1 cellular context compared by ENCODE assay signal in the genomic region with DNA sequence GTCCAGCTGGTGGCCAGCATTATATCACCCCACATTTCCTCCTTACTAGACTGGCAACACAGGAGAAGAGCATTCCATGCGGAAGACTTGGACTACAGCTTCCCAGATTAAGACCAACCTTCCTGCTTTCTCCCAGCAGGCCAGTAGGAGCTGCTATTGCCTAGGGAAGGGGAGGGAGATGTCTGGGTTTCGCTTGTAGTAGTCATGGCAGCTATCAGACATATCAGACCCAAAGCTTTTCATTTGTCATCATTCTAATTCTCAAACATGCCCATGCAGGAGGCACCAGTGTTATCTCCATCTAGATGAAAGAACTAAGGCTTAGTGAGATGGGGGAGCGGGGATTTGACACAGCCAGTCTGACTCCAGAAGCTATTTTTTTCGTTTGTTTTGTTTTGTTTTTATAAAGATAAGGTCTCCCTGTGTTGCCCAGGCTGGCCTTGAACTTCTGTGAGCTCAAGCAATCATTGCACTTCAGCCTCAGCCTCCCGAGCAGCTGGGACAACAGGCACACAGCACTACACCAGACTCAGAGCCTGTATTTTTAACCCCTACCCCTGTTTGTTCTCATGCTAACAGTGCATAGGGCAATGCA.
TF ChIP-seq lines count a peak whose summit lies in the region.

No MANE protein-coding gene starts in this region.

TF ChIP-seq in HepG2, 621 proteins besides CTCF, POLR2A, EP300 and RAD21 (continues in another document):
- TF ChIP-seq, protein P1, sequence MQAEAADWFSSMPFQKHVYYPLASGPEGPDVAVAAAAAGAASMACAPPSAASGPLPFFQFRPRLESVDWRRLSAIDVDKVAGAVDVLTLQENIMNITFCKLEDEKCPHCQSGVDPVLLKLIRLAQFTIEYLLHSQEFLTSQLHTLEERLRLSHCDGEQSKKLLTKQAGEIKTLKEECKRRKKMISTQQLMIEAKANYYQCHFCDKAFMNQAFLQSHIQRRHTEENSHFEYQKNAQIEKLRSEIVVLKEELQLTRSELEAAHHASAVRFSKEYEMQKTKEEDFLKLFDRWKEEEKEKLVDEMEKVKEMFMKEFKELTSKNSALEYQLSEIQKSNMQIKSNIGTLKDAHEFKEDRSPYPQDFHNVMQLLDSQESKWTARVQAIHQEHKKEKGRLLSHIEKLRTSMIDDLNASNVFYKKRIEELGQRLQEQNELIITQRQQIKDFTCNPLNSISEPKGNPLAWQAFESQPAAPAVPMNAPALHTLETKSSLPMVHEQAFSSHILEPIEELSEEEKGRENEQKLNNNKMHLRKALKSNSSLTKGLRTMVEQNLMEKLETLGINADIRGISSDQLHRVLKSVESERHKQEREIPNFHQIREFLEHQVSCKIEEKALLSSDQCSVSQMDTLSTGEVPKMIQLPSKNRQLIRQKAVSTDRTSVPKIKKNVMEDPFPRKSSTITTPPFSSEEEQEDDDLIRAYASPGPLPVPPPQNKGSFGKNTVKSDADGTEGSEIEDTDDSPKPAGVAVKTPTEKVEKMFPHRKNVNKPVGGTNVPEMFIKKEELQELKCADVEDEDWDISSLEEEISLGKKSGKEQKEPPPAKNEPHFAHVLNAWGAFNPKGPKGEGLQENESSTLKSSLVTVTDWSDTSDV (CRISPR knock-in tag; IDR thresholded peaks at IDR 0.05) = no peak
- no peak for TF ChIP-seq POLR2G (IDR thresholded peaks at IDR 0.05; ENCODE audit: low read depth, low read length)
- TF ChIP-seq SNRNP70 (IDR thresholded peaks at IDR 0.05; ENCODE audit: low read depth, low read length) = no peak
- no peak for TF ChIP-seq THYN1 (CRISPR knock-in tag; IDR thresholded peaks at IDR 0.05; ENCODE audit: borderline replicate concordance, low read depth)
- TF ChIP-seq ATF7 (IDR thresholded peaks at IDR 0.05) = no peak
- no peak; the same call in 1 of the 2 replicates for TF ChIP-seq ATF7 (CRISPR knock-in tag; IDR thresholded peaks at IDR 0.05)
- TF ChIP-seq, protein P2, sequence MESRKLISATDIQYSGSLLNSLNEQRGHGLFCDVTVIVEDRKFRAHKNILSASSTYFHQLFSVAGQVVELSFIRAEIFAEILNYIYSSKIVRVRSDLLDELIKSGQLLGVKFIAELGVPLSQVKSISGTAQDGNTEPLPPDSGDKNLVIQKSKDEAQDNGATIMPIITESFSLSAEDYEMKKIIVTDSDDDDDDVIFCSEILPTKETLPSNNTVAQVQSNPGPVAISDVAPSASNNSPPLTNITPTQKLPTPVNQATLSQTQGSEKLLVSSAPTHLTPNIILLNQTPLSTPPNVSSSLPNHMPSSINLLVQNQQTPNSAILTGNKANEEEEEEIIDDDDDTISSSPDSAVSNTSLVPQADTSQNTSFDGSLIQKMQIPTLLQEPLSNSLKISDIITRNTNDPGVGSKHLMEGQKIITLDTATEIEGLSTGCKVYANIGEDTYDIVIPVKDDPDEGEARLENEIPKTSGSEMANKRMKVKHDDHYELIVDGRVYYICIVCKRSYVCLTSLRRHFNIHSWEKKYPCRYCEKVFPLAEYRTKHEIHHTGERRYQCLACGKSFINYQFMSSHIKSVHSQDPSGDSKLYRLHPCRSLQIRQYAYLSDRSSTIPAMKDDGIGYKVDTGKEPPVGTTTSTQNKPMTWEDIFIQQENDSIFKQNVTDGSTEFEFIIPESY (CRISPR knock-in tag; IDR thresholded peaks at IDR 0.05) = peak; percentile 70
- no peak for TF ChIP-seq ZBTB42 (CRISPR knock-in tag; IDR thresholded peaks at IDR 0.05)
- TF ChIP-seq, protein P3, sequence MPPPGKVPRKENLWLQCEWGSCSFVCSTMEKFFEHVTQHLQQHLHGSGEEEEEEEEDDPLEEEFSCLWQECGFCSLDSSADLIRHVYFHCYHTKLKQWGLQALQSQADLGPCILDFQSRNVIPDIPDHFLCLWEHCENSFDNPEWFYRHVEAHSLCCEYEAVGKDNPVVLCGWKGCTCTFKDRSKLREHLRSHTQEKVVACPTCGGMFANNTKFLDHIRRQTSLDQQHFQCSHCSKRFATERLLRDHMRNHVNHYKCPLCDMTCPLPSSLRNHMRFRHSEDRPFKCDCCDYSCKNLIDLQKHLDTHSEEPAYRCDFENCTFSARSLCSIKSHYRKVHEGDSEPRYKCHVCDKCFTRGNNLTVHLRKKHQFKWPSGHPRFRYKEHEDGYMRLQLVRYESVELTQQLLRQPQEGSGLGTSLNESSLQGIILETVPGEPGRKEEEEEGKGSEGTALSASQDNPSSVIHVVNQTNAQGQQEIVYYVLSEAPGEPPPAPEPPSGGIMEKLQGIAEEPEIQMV (CRISPR knock-in tag; IDR thresholded peaks at IDR 0.05; ENCODE audit: low read depth) = 0 out of 2 replicates have a peak, but pooled peaks have one; percentile 24
- TF ChIP-seq YEATS2 (CRISPR knock-in tag; IDR thresholded peaks at IDR 0.05; ENCODE audit: borderline replicate concordance) = no peak
- TF ChIP-seq PHB2 (IDR thresholded peaks at IDR 0.05; ENCODE audit: partially characterized antibody) = no peak
- TF ChIP-seq CREB1 (IDR thresholded peaks at IDR 0.05) = no peak
- TF ChIP-seq CREB1 (CRISPR knock-in tag; IDR thresholded peaks at IDR 0.05) = peak; percentile 62; the same call in 1 of the 2 replicates
- no peak for TF ChIP-seq TCF7L2 (IDR thresholded peaks at IDR 0.05; ENCODE audit: low read depth, low read length)
- TF ChIP-seq ZNF354B (CRISPR knock-in tag; IDR thresholded peaks at IDR 0.05) = no peak
- TF ChIP-seq ZNF768 (CRISPR knock-in tag; IDR thresholded peaks at IDR 0.05) = 0 out of 2 replicates have a peak, but pooled peaks have one; percentile 20
- TF ChIP-seq MED1 (CRISPR knock-in tag; IDR thresholded peaks at IDR 0.05) = peak; percentile 72
- TF ChIP-seq ARID3A (IDR thresholded peaks at IDR 0.05; ENCODE audit: low read depth, low read length) = peak; percentile 100
- TF ChIP-seq U2AF2 (IDR thresholded peaks at IDR 0.05; ENCODE audit: low read depth, low read length) = no peak
- peak; percentile 75 for TF ChIP-seq HDAC1 (CRISPR knock-in tag; IDR thresholded peaks at IDR 0.05)
- TF ChIP-seq KDM1A (CRISPR knock-in tag; IDR thresholded peaks at IDR 0.05) = peak; percentile 15; the same call in 1 of the 2 replicates
- TF ChIP-seq ZNF672 (CRISPR knock-in tag; IDR thresholded peaks at IDR 0.05) = no peak
- TF ChIP-seq FOXJ3 (CRISPR knock-in tag; IDR thresholded peaks at IDR 0.05; ENCODE audit: borderline replicate concordance) = peak; percentile 86
- TF ChIP-seq ZNF121 (CRISPR knock-in tag; IDR thresholded peaks at IDR 0.05) = 0 out of 2 replicates have a peak, but pooled peaks have one; percentile 5
- TF ChIP-seq, protein P4, sequence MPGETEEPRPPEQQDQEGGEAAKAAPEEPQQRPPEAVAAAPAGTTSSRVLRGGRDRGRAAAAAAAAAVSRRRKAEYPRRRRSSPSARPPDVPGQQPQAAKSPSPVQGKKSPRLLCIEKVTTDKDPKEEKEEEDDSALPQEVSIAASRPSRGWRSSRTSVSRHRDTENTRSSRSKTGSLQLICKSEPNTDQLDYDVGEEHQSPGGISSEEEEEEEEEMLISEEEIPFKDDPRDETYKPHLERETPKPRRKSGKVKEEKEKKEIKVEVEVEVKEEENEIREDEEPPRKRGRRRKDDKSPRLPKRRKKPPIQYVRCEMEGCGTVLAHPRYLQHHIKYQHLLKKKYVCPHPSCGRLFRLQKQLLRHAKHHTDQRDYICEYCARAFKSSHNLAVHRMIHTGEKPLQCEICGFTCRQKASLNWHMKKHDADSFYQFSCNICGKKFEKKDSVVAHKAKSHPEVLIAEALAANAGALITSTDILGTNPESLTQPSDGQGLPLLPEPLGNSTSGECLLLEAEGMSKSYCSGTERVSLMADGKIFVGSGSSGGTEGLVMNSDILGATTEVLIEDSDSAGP (CRISPR knock-in tag; IDR thresholded peaks at IDR 0.05; ENCODE audit: borderline replicate concordance) = peak; percentile 32; the same call in 1 of the 2 replicates
- TF ChIP-seq XRCC5 (optimal IDR thresholded peaks at IDR 0.05; ENCODE audit: low read length) = peak; percentile 39
- peak; percentile 82 for TF ChIP-seq MEF2D (CRISPR knock-in tag; IDR thresholded peaks at IDR 0.05)
- peak; percentile 61 for TF ChIP-seq TEAD3 (CRISPR knock-in tag; optimal IDR thresholded peaks at IDR 0.05; ENCODE audit: borderline replicate concordance)
- TF ChIP-seq RBM22 (optimal IDR thresholded peaks at IDR 0.05; ENCODE audit: low read length) = peak; percentile 45
- no peak for TF ChIP-seq CBFB (CRISPR knock-in tag; IDR thresholded peaks at IDR 0.05)
- peak; percentile 64; the same call in 1 of the 2 replicates for TF ChIP-seq TGIF2 (CRISPR knock-in tag; IDR thresholded peaks at IDR 0.05)
- TF ChIP-seq ZNF281 (CRISPR knock-in tag; IDR thresholded peaks at IDR 0.05; ENCODE audit: borderline replicate concordance) = peak; percentile 53; the same call in 1 of the 2 replicates
- TF ChIP-seq, protein P5, sequence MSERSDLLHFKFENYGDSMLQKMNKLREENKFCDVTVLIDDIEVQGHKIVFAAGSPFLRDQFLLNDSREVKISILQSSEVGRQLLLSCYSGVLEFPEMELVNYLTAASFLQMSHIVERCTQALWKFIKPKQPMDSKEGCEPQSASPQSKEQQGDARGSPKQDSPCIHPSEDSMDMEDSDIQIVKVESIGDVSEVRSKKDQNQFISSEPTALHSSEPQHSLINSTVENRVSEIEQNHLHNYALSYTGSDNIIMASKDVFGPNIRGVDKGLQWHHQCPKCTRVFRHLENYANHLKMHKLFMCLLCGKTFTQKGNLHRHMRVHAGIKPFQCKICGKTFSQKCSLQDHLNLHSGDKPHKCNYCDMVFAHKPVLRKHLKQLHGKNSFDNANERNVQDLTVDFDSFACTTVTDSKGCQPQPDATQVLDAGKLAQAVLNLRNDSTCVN (CRISPR knock-in tag; IDR thresholded peaks at IDR 0.05; ENCODE audit: borderline replicate concordance) = 0 out of 2 replicates have a peak, but pooled peaks have one; percentile 36
